Comparison of ENCODE assay signal across 1 cellular context in the genomic region with DNA sequence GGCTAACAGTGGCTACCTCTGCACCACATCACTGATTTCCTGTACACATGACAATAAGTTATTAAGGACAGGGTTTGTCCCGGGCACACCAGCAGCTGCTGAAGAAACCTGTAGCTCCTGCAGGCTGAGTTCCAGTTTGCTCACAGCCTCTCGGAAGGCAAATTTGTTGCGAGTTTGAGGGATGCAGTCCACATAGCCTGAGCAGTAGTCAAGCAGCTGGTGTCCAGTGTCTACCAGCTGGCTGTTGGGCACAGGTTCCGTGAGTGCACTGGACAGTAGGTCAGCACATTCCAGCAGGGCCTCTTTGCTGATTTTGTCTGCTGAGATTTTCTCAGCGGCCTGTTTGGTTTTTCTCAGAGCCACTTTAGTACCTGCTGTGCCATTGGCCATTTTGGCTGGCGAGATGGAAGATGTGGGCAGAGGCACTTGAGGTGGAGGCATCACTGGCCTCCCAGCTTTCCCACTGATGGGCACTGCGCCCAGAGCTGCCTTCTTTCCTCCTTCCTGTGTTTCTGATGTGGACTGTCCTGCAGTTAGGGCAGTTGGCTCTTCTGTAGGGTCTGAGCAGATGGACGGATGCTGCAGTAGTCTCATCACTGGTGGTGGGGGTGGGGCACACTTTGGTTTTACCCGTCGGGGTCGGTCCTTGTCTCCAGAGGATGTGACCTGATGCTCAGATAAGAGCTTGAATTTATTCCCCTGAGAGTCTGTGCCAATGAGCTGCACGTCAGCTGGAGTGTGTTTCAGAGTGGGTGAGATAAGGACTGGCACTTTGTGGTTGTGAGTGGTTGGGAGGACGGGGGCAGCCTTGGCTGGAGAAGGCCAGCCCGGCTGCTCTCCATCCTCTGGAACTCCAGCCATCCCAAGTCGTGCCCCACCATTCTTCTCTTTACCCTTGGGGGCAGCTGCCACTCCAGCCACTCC.
TF ChIP-seq lines count a peak whose summit lies in the region.

No MANE protein-coding gene starts in this region.

TF ChIP-seq in endothelial cell of umbilical vein, 7 proteins besides CTCF, POLR2A, EP300 and RAD21:
- TF ChIP-seq GATA2 (IDR thresholded peaks at IDR 0.05; ENCODE audit: insufficient read depth, insufficient read length, low read depth, low read length) = no peak
- no peak for TF ChIP-seq JUN (IDR thresholded peaks at IDR 0.05; ENCODE audit: borderline replicate concordance, insufficient read depth, insufficient read length, low read depth)
